33 cellular contexts compared by ENCODE assay signal in the genomic region with DNA sequence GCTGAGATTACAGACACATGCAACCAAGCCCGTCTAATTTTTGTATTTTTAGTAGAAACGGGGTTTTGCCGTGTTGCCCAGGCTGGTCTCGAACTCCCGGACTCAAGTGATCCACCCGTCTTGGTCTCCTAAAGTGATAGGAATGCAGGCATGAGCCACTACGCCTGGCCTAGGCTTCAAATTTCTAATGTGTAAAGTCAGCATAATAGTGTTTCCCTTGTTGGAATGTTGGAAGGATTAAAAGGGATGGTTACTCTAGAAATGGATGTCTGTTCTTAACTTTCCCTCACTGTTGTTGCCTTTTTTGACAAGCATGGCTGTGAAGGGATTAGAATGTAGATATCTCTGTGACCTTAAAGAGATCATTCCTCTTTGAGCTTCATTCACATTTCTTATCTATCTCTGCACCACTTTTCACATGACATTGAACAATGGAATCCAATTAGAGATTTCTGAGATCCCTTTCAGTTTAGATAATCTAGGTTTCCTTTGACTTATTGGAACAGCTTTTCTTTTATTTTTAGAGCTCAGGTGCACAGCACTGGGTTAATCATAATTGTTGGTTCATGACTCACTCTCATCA.
"Had no signal": no experiment of that assay in that cellular context is flagged by ENCODE, and none has a peak within 500 bp of the region (broad histone marks: within the 10 kb centered on the region; RNA-seq: fewer than 3 reads in every experiment).

No MANE protein-coding gene starts in this region.

- H3K36me3 ChIP-seq: adrenal gland, Peyer's patch had no signal

- H3K27me3 ChIP-seq: adrenal gland, Peyer's patch had no signal

- DNase-seq: activated B cell treated with CpG ODN at 0.5 μM for 24 hours; activated CD4-positive, alpha-beta memory T cell treated with anti-CD3 and anti-CD28 coated beads for 36 hours; activated CD4-positive, alpha-beta T cell treated with anti-CD3 and anti-CD28 coated beads for 4 hours; activated CD4-positive, alpha-beta T cell treated with anti-CD3 and anti-CD28 coated beads, Interleukin-2, amount 50 U/mL, for 1 hour; activated CD4-positive, CD25-positive, alpha-beta regulatory T cell treated with anti-CD3 and anti-CD28 coated beads, Interleukin-2, amount 50 U/mL, for 72 hours; activated CD8-positive, alpha-beta memory T cell treated with anti-CD3 and anti-CD28 coated beads, Interleukin-2, amount 50 U/mL, for 4 hours; activated gamma-delta T cell treated with Interleukin-2 at 50 U/mL for 16 hours; activated naive CD4-positive, alpha-beta T cell treated with anti-CD3 and anti-CD28 coated beads for 36 hours; activated T-cell treated with anti-CD3 and anti-CD28 coated beads for 4 hours; activated T-cell treated with anti-CD3 and anti-CD28 coated beads, Interleukin-2, amount 50 U/mL, for 4 hours; adrenal gland; caudate nucleus; cerebellar nuclear complex; Karpas-422; NCI-H1105 treated with DMSO at 0.1 percent for 48 hours; NCI-H1436; NCI-H1694; NCI-H1930; NCI-H2081 treated with DMSO at 0.1 percent for 48 hours; NCI-H446; NCI-H510A treated with DMSO at 0.1 percent for 48 hours; NCI-H526 treated with DMSO at 0.1 percent for 48 hours; NK-92 treated with Interleukin-12 subunit alpha and Interleukin-12 subunit beta, amount 100 ng/mL, for 24 hours; PC-3; Peyer's patch; RPMI8226; SHP77 treated with DMSO at 0.1 percent for 48 hours; T-cell; T-helper 17 cell had no signal

- H3K4me3 ChIP-seq: adrenal gland, Peyer's patch had no signal

- ATAC-seq: activated naive CD4-positive, alpha-beta T cell treated with anti-CD3 and anti-CD28 coated beads, Interleukin-2, amount 50 U/mL, for 72 hours; activated T-cell treated with anti-CD3 and anti-CD28 coated beads, Interleukin-2, amount 50 U/mL, for 4 hours; PC-3; SK-N-SH treated with all-trans-retinoic acid at 6 μM for 48 hours; T-cell; T-helper 17 cell had no signal

- FAIRE-seq: bronchial epithelial cell had no signal

- H3K4me1 ChIP-seq: adrenal gland, Peyer's patch had no signal

- H3K27ac ChIP-seq: adrenal gland, Peyer's patch, VCaP had no signal

- H3K9me3 ChIP-seq: adrenal gland, Peyer's patch had no signal
